ENCODE assay signal across 1 cellular context in genomic region chr20:47356526-47357295, GRCh38.
TF ChIP-seq lines count a peak whose summit lies in the region.

TSS of gene ZMYND8 (minus strand) at chr20:47356699. CDS start at chr20:47356670, 29 bp downstream.

TF ChIP-seq in HepG2, 621 proteins besides CTCF, POLR2A, EP300 and RAD21 (continued from another document and continues in another):
- no peak for TF ChIP-seq THAP8 (CRISPR knock-in tag; IDR thresholded peaks at IDR 0.05; ENCODE audit: borderline replicate concordance)
- TF ChIP-seq, protein P1, sequence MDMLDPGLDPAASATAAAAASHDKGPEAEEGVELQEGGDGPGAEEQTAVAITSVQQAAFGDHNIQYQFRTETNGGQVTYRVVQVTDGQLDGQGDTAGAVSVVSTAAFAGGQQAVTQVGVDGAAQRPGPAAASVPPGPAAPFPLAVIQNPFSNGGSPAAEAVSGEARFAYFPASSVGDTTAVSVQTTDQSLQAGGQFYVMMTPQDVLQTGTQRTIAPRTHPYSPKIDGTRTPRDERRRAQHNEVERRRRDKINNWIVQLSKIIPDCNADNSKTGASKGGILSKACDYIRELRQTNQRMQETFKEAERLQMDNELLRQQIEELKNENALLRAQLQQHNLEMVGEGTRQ (IDR thresholded peaks at IDR 0.05; ENCODE audit: low read depth, low read length): no peak
- TF ChIP-seq, protein P1 (CRISPR knock-in tag; IDR thresholded peaks at IDR 0.05; ENCODE audit: borderline replicate concordance): peak; percentile 49; the same call in 1 of the 2 replicates
- peak; percentile 59 for TF ChIP-seq ZNF781 (CRISPR knock-in tag; IDR thresholded peaks at IDR 0.05; ENCODE audit: borderline replicate concordance, not compliant biosample characterization)
- 0 out of 2 replicates have a peak, but pooled peaks have one; percentile 17 for TF ChIP-seq TGIF2 (CRISPR knock-in tag; IDR thresholded peaks at IDR 0.05)
- peak; percentile 50; the same call in 1 of the 2 replicates for TF ChIP-seq KDM3A (CRISPR knock-in tag; IDR thresholded peaks at IDR 0.05; ENCODE audit: low read depth)
- peak; percentile 49; the same call in 1 of the 2 replicates for TF ChIP-seq ZNF441 (CRISPR knock-in tag; IDR thresholded peaks at IDR 0.05; ENCODE audit: borderline replicate concordance)
- TF ChIP-seq NR3C1 (CRISPR knock-in tag; IDR thresholded peaks at IDR 0.05): no peak
- peak; percentile 50 for TF ChIP-seq HNRNPLL (IDR thresholded peaks at IDR 0.05; ENCODE audit: low read depth, low read length, poor library complexity, severe bottlenecking)
- no peak for TF ChIP-seq ZBTB1 (CRISPR knock-in tag; IDR thresholded peaks at IDR 0.05; ENCODE audit: borderline replicate concordance)
- no peak for TF ChIP-seq ZNF770 (CRISPR knock-in tag; IDR thresholded peaks at IDR 0.05)
- TF ChIP-seq CSRNP2 (CRISPR knock-in tag; conservative IDR thresholded peaks at IDR 0.05; ENCODE audit: low read depth): no peak
- TF ChIP-seq HMG20A (CRISPR knock-in tag; IDR thresholded peaks at IDR 0.05; ENCODE audit: borderline replicate concordance): no peak; the same call in 1 of the 2 replicates
- TF ChIP-seq ZNF382 (CRISPR knock-in tag; IDR thresholded peaks at IDR 0.05; ENCODE audit: borderline replicate concordance): no peak
- TF ChIP-seq SALL2 (CRISPR knock-in tag; IDR thresholded peaks at IDR 0.05): no peak
- TF ChIP-seq MLLT10 (CRISPR knock-in tag; IDR thresholded peaks at IDR 0.05): no peak
- TF ChIP-seq, protein P2, sequence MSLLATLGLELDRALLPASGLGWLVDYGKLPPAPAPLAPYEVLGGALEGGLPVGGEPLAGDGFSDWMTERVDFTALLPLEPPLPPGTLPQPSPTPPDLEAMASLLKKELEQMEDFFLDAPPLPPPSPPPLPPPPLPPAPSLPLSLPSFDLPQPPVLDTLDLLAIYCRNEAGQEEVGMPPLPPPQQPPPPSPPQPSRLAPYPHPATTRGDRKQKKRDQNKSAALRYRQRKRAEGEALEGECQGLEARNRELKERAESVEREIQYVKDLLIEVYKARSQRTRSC (CRISPR knock-in tag; IDR thresholded peaks at IDR 0.05; ENCODE audit: low read depth): 0 out of 2 replicates have a peak, but pooled peaks have one; percentile 6
- no peak for TF ChIP-seq ZNF274 (CRISPR knock-in tag; IDR thresholded peaks at IDR 0.05)
- no peak for TF ChIP-seq ZNF17 (CRISPR knock-in tag; IDR thresholded peaks at IDR 0.05)
- TF ChIP-seq, protein P3, sequence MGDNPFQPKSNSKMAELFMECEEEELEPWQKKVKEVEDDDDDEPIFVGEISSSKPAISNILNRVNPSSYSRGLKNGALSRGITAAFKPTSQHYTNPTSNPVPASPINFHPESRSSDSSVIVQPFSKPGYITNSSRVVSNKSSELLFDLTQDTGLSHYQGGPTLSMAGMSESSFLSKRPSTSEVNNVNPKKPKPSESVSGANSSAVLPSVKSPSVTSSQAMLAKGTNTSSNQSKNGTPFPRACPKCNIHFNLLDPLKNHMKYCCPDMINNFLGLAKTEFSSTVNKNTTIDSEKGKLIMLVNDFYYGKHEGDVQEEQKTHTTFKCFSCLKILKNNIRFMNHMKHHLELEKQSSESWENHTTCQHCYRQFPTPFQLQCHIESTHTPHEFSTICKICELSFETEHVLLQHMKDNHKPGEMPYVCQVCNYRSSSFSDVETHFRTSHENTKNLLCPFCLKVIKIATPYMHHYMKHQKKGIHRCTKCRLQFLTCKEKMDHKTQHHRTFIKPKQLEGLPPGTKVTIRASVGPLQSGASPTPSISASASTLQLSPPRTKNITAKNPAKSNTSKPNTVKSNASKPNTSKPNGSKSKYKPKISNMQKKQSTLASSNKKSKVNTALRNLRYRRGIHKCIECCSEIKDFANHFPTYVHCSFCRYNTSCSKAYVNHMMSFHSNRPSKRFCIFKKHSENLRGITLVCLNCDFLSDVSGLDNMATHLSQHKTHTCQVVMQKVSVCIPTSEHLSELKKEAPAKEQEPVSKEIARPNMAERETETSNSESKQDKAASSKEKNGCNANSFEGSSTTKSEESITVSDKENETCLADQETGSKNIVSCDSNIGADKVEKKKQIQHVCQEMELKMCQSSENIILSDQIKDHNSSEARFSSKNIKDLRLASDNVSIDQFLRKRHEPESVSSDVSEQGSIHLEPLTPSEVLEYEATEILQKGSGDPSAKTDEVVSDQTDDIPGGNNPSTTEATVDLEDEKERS (CRISPR knock-in tag; IDR thresholded peaks at IDR 0.05): no peak
- TF ChIP-seq, protein P4, sequence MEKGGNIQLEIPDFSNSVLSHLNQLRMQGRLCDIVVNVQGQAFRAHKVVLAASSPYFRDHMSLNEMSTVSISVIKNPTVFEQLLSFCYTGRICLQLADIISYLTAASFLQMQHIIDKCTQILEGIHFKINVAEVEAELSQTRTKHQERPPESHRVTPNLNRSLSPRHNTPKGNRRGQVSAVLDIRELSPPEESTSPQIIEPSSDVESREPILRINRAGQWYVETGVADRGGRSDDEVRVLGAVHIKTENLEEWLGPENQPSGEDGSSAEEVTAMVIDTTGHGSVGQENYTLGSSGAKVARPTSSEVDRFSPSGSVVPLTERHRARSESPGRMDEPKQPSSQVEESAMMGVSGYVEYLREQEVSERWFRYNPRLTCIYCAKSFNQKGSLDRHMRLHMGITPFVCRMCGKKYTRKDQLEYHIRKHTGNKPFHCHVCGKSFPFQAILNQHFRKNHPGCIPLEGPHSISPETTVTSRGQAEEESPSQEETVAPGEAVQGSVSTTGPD (CRISPR knock-in tag; IDR thresholded peaks at IDR 0.05): peak; percentile 59
- no peak for TF ChIP-seq DDIT3 (CRISPR knock-in tag; IDR thresholded peaks at IDR 0.05)
- no peak for TF ChIP-seq ZNF816 (CRISPR knock-in tag; IDR thresholded peaks at IDR 0.05; ENCODE audit: borderline replicate concordance)
- TF ChIP-seq ADNP (CRISPR knock-in tag; IDR thresholded peaks at IDR 0.05): no peak
- no peak for TF ChIP-seq PAWR (CRISPR knock-in tag; IDR thresholded peaks at IDR 0.05; ENCODE audit: borderline replicate concordance)
- TF ChIP-seq PHF21A (CRISPR knock-in tag; IDR thresholded peaks at IDR 0.05): no peak
- no peak for TF ChIP-seq LCORL (IDR thresholded peaks at IDR 0.05)
- TF ChIP-seq LCORL (CRISPR knock-in tag; IDR thresholded peaks at IDR 0.05): no peak
- TF ChIP-seq ZNF136 (CRISPR knock-in tag; IDR thresholded peaks at IDR 0.05; ENCODE audit: low read depth): 0 out of 2 replicates have a peak, but pooled peaks have one; percentile 22
- peak; percentile 64 for TF ChIP-seq ZNF598 (CRISPR knock-in tag; IDR thresholded peaks at IDR 0.05; ENCODE audit: borderline replicate concordance)
- TF ChIP-seq ZNF567 (CRISPR knock-in tag; IDR thresholded peaks at IDR 0.05; ENCODE audit: borderline replicate concordance): 0 out of 2 replicates have a peak, but pooled peaks have one; percentile 4
- TF ChIP-seq PRDM10 (CRISPR knock-in tag; IDR thresholded peaks at IDR 0.05; ENCODE audit: low read depth): peak; percentile 76
- TF ChIP-seq, protein P5, sequence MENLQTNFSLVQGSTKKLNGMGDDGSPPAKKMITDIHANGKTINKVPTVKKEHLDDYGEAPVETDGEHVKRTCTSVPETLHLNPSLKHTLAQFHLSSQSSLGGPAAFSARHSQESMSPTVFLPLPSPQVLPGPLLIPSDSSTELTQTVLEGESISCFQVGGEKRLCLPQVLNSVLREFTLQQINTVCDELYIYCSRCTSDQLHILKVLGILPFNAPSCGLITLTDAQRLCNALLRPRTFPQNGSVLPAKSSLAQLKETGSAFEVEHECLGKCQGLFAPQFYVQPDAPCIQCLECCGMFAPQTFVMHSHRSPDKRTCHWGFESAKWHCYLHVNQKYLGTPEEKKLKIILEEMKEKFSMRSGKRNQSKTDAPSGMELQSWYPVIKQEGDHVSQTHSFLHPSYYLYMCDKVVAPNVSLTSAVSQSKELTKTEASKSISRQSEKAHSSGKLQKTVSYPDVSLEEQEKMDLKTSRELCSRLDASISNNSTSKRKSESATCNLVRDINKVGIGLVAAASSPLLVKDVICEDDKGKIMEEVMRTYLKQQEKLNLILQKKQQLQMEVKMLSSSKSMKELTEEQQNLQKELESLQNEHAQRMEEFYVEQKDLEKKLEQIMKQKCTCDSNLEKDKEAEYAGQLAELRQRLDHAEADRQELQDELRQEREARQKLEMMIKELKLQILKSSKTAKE (CRISPR knock-in tag; IDR thresholded peaks at IDR 0.05; ENCODE audit: borderline replicate concordance): no peak
- peak; percentile 64; the same call in 1 of the 2 replicates for TF ChIP-seq ZNF644 (CRISPR knock-in tag; IDR thresholded peaks at IDR 0.05; ENCODE audit: low read depth)
- peak; percentile 26 for TF ChIP-seq ZNF18 (CRISPR knock-in tag; IDR thresholded peaks at IDR 0.05; ENCODE audit: insufficient replicate concordance)
- no peak for TF ChIP-seq ZNF251 (CRISPR knock-in tag; IDR thresholded peaks at IDR 0.05)
- TF ChIP-seq MED13 (CRISPR knock-in tag; IDR thresholded peaks at IDR 0.05): no peak
- TF ChIP-seq ZNF547 (CRISPR knock-in tag; IDR thresholded peaks at IDR 0.05): no peak
- peak; percentile 56; the same call in 1 of the 2 replicates for TF ChIP-seq U2AF2 (IDR thresholded peaks at IDR 0.05; ENCODE audit: low read depth, low read length)
